Comparison of ENCODE assay signal across 27 cellular contexts in genomic region chr3:49826016-49826415, GRCh38. TPM values are rescaled to one million over a fixed set of nuclear protein-coding genes. Genes with fewer than 3 reads are reported as not detected.
"Had no signal": no experiment of that assay in that cellular context is flagged by ENCODE, and none has a peak within 500 bp of the region (broad histone marks: within the 10 kb centered on the region; RNA-seq: fewer than 3 reads in every experiment).

No MANE protein-coding gene starts in this region.

- H3K4me2 ChIP-seq: PC-9 had no signal

- H3K4me3 Mint-ChIP-seq: activated CD4-positive, alpha-beta memory T cell treated with anti-CD3 and anti-CD28 coated beads for 36 hours; activated CD4-positive, alpha-beta T cell treated with anti-CD3 and anti-CD28 coated beads, Interleukin-2, amount 10 ng/mL, durations not matched to agents 7 days and 5 days; activated naive CD4-positive, alpha-beta T cell treated with anti-CD3 and anti-CD28 coated beads, Interleukin-2, amount 10 ng/mL, durations not matched to agents 7 days and 5 days; activated naive CD8-positive, alpha-beta T cell treated with anti-CD3 and anti-CD28 coated beads, Interleukin-2, amount 10 ng/mL, durations not matched to agents 7 days and 5 days; activated T-helper 17 cell treated with anti-CD3 and anti-CD28 coated beads, Interleukin-2, amount 50 U/mL, for 72 hours; T-cell had no signal

- H3K4me3 ChIP-seq: adrenal gland, PC-9, SK-N-MC had no signal

- H3K4me1 ChIP-seq: adrenal gland had no signal

- H2AFZ ChIP-seq: PC-9 had no signal

- H3K36me3 Mint-ChIP-seq: T-cell had no signal

- H3K27ac ChIP-seq: adrenal gland, PC-9, SK-N-MC, VCaP had no signal

- DNase-seq: activated CD4-positive, alpha-beta memory T cell treated with anti-CD3 and anti-CD28 coated beads for 36 hours; activated CD4-positive, alpha-beta T cell treated with anti-CD3 and anti-CD28 coated beads, Interleukin-2, amount 10 ng/mL, durations not matched to agents 7 days and 5 days; activated CD4-positive, CD25-positive, alpha-beta regulatory T cell; activated gamma-delta T cell; activated naive CD4-positive, alpha-beta T cell treated with anti-CD3 and anti-CD28 coated beads, Interleukin-2, amount 10 ng/mL, durations not matched to agents 7 days and 5 days; activated naive CD8-positive, alpha-beta T cell treated with anti-CD3 and anti-CD28 coated beads, Interleukin-2, amount 10 ng/mL, durations not matched to agents 7 days and 5 days; activated T-cell treated with anti-CD3 and anti-CD28 coated beads for 4 hours; activated T-cell treated with anti-CD3 and anti-CD28 coated beads, Interleukin-2, amount 50 U/mL, for 48 hours; adrenal gland; Kasumi-1; KBM-7; NCI-H146; NCI-H2029; NCI-H2107; NCI-H2171 treated with DMSO at 0.1 percent for 48 hours; NCI-H345; NCI-H510A; NCI-H526 treated with DMSO at 0.1 percent for 48 hours; PC-9; SIG-M5; T-cell had no signal

- H3K36me3 ChIP-seq: adrenal gland had no signal

- ATAC-seq: activated T-helper 17 cell treated with anti-CD3 and anti-CD28 coated beads, Interleukin-2, amount 50 U/mL, for 72 hours; T-cell had no signal

- H3K27me3 ChIP-seq: adrenal gland had no signal

- H3K9me3 ChIP-seq: adrenal gland had no signal

- H3K9me3 Mint-ChIP-seq: activated CD4-positive, alpha-beta memory T cell treated with anti-CD3 and anti-CD28 coated beads for 36 hours; activated CD4-positive, alpha-beta T cell treated with anti-CD3 and anti-CD28 coated beads, Interleukin-2, amount 10 ng/mL, durations not matched to agents 7 days and 5 days; activated naive CD4-positive, alpha-beta T cell treated with anti-CD3 and anti-CD28 coated beads, Interleukin-2, amount 10 ng/mL, durations not matched to agents 7 days and 5 days; activated naive CD8-positive, alpha-beta T cell treated with anti-CD3 and anti-CD28 coated beads, Interleukin-2, amount 10 ng/mL, durations not matched to agents 7 days and 5 days; activated T-helper 17 cell treated with anti-CD3 and anti-CD28 coated beads, Interleukin-2, amount 50 U/mL, for 72 hours; T-cell had no signal

- H3K27ac Mint-ChIP-seq: activated CD4-positive, alpha-beta memory T cell treated with anti-CD3 and anti-CD28 coated beads for 36 hours; activated CD4-positive, alpha-beta T cell treated with anti-CD3 and anti-CD28 coated beads, Interleukin-2, amount 10 ng/mL, durations not matched to agents 7 days and 5 days; activated naive CD4-positive, alpha-beta T cell treated with anti-CD3 and anti-CD28 coated beads, Interleukin-2, amount 10 ng/mL, durations not matched to agents 7 days and 5 days; activated naive CD8-positive, alpha-beta T cell treated with anti-CD3 and anti-CD28 coated beads, Interleukin-2, amount 10 ng/mL, durations not matched to agents 7 days and 5 days; activated T-helper 17 cell treated with anti-CD3 and anti-CD28 coated beads, Interleukin-2, amount 50 U/mL, for 72 hours; T-cell had no signal

- H3K27me3 Mint-ChIP-seq: activated CD4-positive, alpha-beta memory T cell treated with anti-CD3 and anti-CD28 coated beads for 36 hours; activated CD4-positive, alpha-beta T cell treated with anti-CD3 and anti-CD28 coated beads, Interleukin-2, amount 10 ng/mL, durations not matched to agents 7 days and 5 days; activated naive CD4-positive, alpha-beta T cell treated with anti-CD3 and anti-CD28 coated beads, Interleukin-2, amount 10 ng/mL, durations not matched to agents 7 days and 5 days; activated naive CD8-positive, alpha-beta T cell treated with anti-CD3 and anti-CD28 coated beads, Interleukin-2, amount 10 ng/mL, durations not matched to agents 7 days and 5 days; activated T-helper 17 cell treated with anti-CD3 and anti-CD28 coated beads, Interleukin-2, amount 50 U/mL, for 72 hours; T-cell had no signal

- H3K4me1 Mint-ChIP-seq: activated CD4-positive, alpha-beta T cell treated with anti-CD3 and anti-CD28 coated beads, Interleukin-2, amount 10 ng/mL, durations not matched to agents 7 days and 5 days; activated naive CD4-positive, alpha-beta T cell treated with anti-CD3 and anti-CD28 coated beads, Interleukin-2, amount 10 ng/mL, durations not matched to agents 7 days and 5 days; activated naive CD8-positive, alpha-beta T cell treated with anti-CD3 and anti-CD28 coated beads, Interleukin-2, amount 10 ng/mL, durations not matched to agents 7 days and 5 days; activated T-helper 17 cell treated with anti-CD3 and anti-CD28 coated beads, Interleukin-2, amount 50 U/mL, for 72 hours; T-cell had no signal

RNA-seq across cellular contexts. Expression of gene INKA1, which starts 23.0 kb away (rescaled TPM):
- total RNA-seq: PC-9 had no signal

RNA-seq across cellular contexts. Expression of gene CDHR4, which starts 26.3 kb away (rescaled TPM):
- total RNA-seq: activated CD8-positive, alpha-beta memory T cell treated with anti-CD3 and anti-CD28 coated beads for 36 hours; cardiac septum; T-helper 2 cell treated with Interferon-gamma antibody and Interleukin-4, amounts not matched to agents 100 ng/mL and 5 ng/mL, for 36 hours had no signal
